Comparison of ENCODE assay signal across 16 cellular contexts in the genomic region with DNA sequence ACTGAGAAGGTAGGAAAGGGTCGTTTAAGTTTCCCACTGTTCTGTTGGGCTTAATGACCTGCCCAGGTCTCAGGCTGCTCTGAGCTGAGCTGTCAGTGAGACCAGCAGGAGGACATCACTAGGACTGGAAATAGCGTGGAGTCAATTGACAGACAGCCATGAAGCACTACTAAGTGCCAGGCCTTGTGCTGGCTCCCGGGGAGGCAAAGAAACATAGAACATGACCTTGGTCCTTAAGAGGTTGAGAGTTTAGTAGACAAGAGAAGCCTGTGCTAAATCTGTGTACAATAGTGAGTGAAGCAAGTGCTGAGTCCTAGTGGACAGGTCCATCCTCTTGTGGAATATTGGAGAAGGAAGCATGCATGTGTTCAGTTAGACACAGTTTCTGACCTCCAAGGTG.
DNase-seq lines count a peak whose midpoint lies in the region; ATAC-seq and TF ChIP-seq lines count a peak whose summit lies in the region.
"Had no signal": no experiment of that assay in that cellular context is flagged by ENCODE, and none has a peak within 500 bp of the region (broad histone marks: within the 10 kb centered on the region; RNA-seq: fewer than 3 reads in every experiment).

No MANE protein-coding gene starts in this region.

- H3K4me1 Mint-ChIP-seq in stimulated activated naive B cell treated with anti-CD40 and anti-IgM and Interleukin-4, amounts not matched to agents 10 μg/mL and 1 μg/mL and 100 μg/mL, for 72 hours: peaks cover 8% of the 10 kb centered on the region in 2 donors

- no peak overlapping the region for H2BK12ac ChIP-seq in neuronal stem cell (ENCODE audit: low read length)

- H3K36me3 Mint-ChIP-seq in stimulated activated naive B cell treated with anti-CD40 and anti-IgM and Interleukin-4, amounts not matched to agents 10 μg/mL and 1 μg/mL and 100 μg/mL, for 72 hours: no peaks in the 10 kb centered on the region
- H3K36me3 Mint-ChIP-seq: IgD-negative memory B cell had no signal

- POLR2A ChIA-PET in IMR-90 (lab: Charles Lee; ENCODE audit: unreplicated experiment): no interaction called here

- H3K4me2 ChIP-seq in IMR-90 (ENCODE audit: low read depth, low read length): no peak overlapping the region
- H3K4me2 ChIP-seq in neuronal stem cell (ENCODE audit: insufficient read depth, low read length, poor library complexity, severe bottlenecking): no peak overlapping the region
- H3K4me2 ChIP-seq: KMS-11 had no signal

- in situ Hi-C loops in IMR-90 (cut with MboI; ENCODE audit: low sequenced_read_pairs): loop anchor here (25.0 kb wide), 2 partner anchors 480 to 630 kb away; partner anchors contain the start of gene LRTM2

- H4K91ac ChIP-seq in IMR-90 (ENCODE audit: insufficient read depth, low read depth, low read length) (peak overlapping the region; percentile 28; the same call in 1 of the 2 replicates), neuronal stem cell (ENCODE audit: low read depth, low read length, poor library complexity) (no peak overlapping the region)

- H3K9me1 ChIP-seq in IMR-90 (ENCODE audit: insufficient read depth, low read length): peaks cover 28% of the 10 kb centered on the region

- no TSS peak for BruUV-seq in IMR-90 (replicated peaks; lab: Mats Ljungman, UMichigan)

- dilution Hi-C loops in IMR-90 (cut with HindIII; ENCODE audit: low sequenced_read_pairs, unreplicated experiment): no loop called here

- intact Hi-C loops in IMR-90 (cut with micrococcal nuclease): loop anchor here (1.0 kb wide), 1 partner anchor 41 kb away; no protein-coding TSS in a partner anchor
- intact Hi-C loops in right cardiac atrium (cut with DNase I): no loop called here

- H3K27me3 ChIP-seq in IMR-90 (ENCODE audit: control insufficient read depth, insufficient read depth, low read length): no peaks in the 10 kb centered on the region
- H3K27me3 ChIP-seq in cardiac muscle cell: no peaks in the 10 kb centered on the region
- H3K27me3 ChIP-seq in right cardiac atrium (ENCODE audit: control insufficient read depth, insufficient read depth): no peaks in the 10 kb centered on the region
- H3K27me3 ChIP-seq in neuronal stem cell (ENCODE audit: control insufficient read depth in 3 of 3, insufficient read depth in 3 of 3, low read depth in 1 of 3, low read length in 3 of 3): no peaks in the 10 kb centered on the region

- H3K4me3 Mint-ChIP-seq in stimulated activated naive B cell treated with anti-CD40 and anti-IgM and Interleukin-4, amounts not matched to agents 10 μg/mL and 1 μg/mL and 100 μg/mL, for 72 hours: no peak overlapping the region
- H3K4me3 Mint-ChIP-seq: CD4-positive, alpha-beta T cell; IgD-negative memory B cell had no signal

- H2AFZ ChIP-seq in IMR-90 (replicated peaks; ENCODE audit: low read length, poor library complexity) (no peak overlapping the region), neuronal stem cell (ENCODE audit: low read length) (no peak overlapping the region)

- no peak overlapping the region for H4K8ac ChIP-seq in IMR-90 (ENCODE audit: low read depth in 2 of 2, low read length in 2 of 2)
- H4K8ac ChIP-seq in neuronal stem cell (ENCODE audit: low read depth, low read length): no peak overlapping the region

- H2BK15ac ChIP-seq in IMR-90 (ENCODE audit: low read depth, low read length) (no peak overlapping the region), neuronal stem cell (ENCODE audit: low read length) (no peak overlapping the region)

- H3K14ac ChIP-seq in IMR-90 (replicated peaks; ENCODE audit: low read depth, low read length): peak overlapping the region; percentile 23
- no peak overlapping the region for H3K14ac ChIP-seq in neuronal stem cell (ENCODE audit: low read length)

- no peaks in the 10 kb centered on the region for H3K9me3 Mint-ChIP-seq in stimulated activated naive B cell treated with anti-CD40 and anti-IgM and Interleukin-4, amounts not matched to agents 10 μg/mL and 1 μg/mL and 100 μg/mL, for 72 hours
- H3K9me3 Mint-ChIP-seq: CD4-positive, alpha-beta T cell; IgD-negative memory B cell had no signal

- H4K20me1 ChIP-seq in IMR-90 (ENCODE audit: insufficient read depth, low read length): no peaks in the 10 kb centered on the region

- H3K4me1 ChIP-seq in IMR-90 (ENCODE audit: control insufficient read depth, insufficient read depth, low read length) (peaks cover 34% of the 10 kb centered on the region), cardiac muscle cell (ENCODE audit: low read depth) (peaks cover 65% of the 10 kb centered on the region), right cardiac atrium (ENCODE audit: control insufficient read depth, insufficient read depth, low read length) (peaks cover 41% of the 10 kb centered on the region), neuronal stem cell (ENCODE audit: control insufficient read depth in 2 of 2, insufficient read depth in 1 of 2, low read depth in 1 of 2, low read length in 2 of 2) (peaks cover 0 to 3% of the 10 kb centered on the region in 2 donors)

- TF ChIP-seq CTCF in IMR-90 (conservative IDR thresholded peaks at IDR 0.05; ENCODE audit: low read depth, low read length) (no peak), cardiac muscle cell (IDR thresholded peaks at IDR 0.05; ENCODE audit: low read depth, low read length) (no peak)

- no peak for DNase-seq in IMR-90
- DNase-seq in cardiac muscle cell (ENCODE audit: low read depth in 1 of 2, low spot score in 1 of 2): peak in 1 of 2 donors; percentile 66
- no peak for DNase-seq in right cardiac atrium
- no peak for DNase-seq in stimulated activated naive B cell treated with anti-CD40 and anti-IgM and Interleukin-4, amounts not matched to agents 10 μg/mL and 1 μg/mL and 100 μg/mL, for 72 hours
- DNase-seq in C1 segment of cervical spinal cord (lab: John Stamatoyannopoulos, UW): no peak
- no peak for DNase-seq in activated T-cell treated with anti-CD3 and anti-CD28 coated beads, Interleukin-2, amount 50 U/mL, for 48 hours
- DNase-seq in neuronal stem cell (ENCODE audit: low spot score): no peak
- DNase-seq: NCI-H1048, NCI-H446 treated with DMSO at 0.1 percent for 48 hours, SIG-M5 had no signal

- TF ChIP-seq POLR2A in IMR-90 (IDR thresholded peaks at IDR 0.05; ENCODE audit: low read depth, low read length): no peak

- peak overlapping the region; percentile 38 for H2BK120ac ChIP-seq in IMR-90 (ENCODE audit: low read depth, low read length)
- no peak overlapping the region for H2BK120ac ChIP-seq in neuronal stem cell (ENCODE audit: low read depth, low read length)

- CTCF ChIA-PET in IMR-90 (lab: Yijun Ruan, JAX): interaction anchor here (1.9 kb wide), 1 partner anchor 104 kb away, joined by 4 read pairs; no protein-coding TSS in a partner anchor

- H2BK5ac ChIP-seq in IMR-90 (ENCODE audit: low read depth, low read length, poor library complexity, severe bottlenecking) (no peak overlapping the region), neuronal stem cell (ENCODE audit: low read length) (no peak overlapping the region)

- H3K23ac ChIP-seq in IMR-90 (ENCODE audit: low read depth, low read length): no peak overlapping the region
- H3K23ac ChIP-seq in neuronal stem cell (ENCODE audit: low read depth, low read length, poor library complexity): no peak overlapping the region

- H4K5ac ChIP-seq in IMR-90 (ENCODE audit: low read depth, low read length): no peak overlapping the region

- no peaks in the 10 kb centered on the region for H3K9me3 ChIP-seq in IMR-90 (ENCODE audit: control insufficient read depth, insufficient read depth, low read length)
- no peaks in the 10 kb centered on the region for H3K9me3 ChIP-seq in cardiac muscle cell (ENCODE audit: low read depth)
- no peaks in the 10 kb centered on the region for H3K9me3 ChIP-seq in right cardiac atrium (ENCODE audit: control insufficient read depth, low read length)
- no peaks in the 10 kb centered on the region for H3K9me3 ChIP-seq in neuronal stem cell (replicated peaks in 1 of 2; ENCODE audit: control insufficient read depth in 2 of 2, insufficient read depth in 1 of 2, low read depth in 1 of 2, low read length in 2 of 2)

- H2AK5ac ChIP-seq in IMR-90 (ENCODE audit: low read depth, low read length): peak overlapping the region; percentile 68
- H2AK5ac ChIP-seq in neuronal stem cell (ENCODE audit: low read depth, low read length): no peak overlapping the region

- peaks cover 0 to 5% of the 10 kb centered on the region in 2 donors for H3K27me3 Mint-ChIP-seq in stimulated activated naive B cell treated with anti-CD40 and anti-IgM and Interleukin-4, amounts not matched to agents 10 μg/mL and 1 μg/mL and 100 μg/mL, for 72 hours

- peak overlapping the region; percentile 7 for H3K27ac Mint-ChIP-seq in stimulated activated naive B cell treated with anti-CD40 and anti-IgM and Interleukin-4, amounts not matched to agents 10 μg/mL and 1 μg/mL and 100 μg/mL, for 72 hours
- H3K27ac Mint-ChIP-seq: CD4-positive, alpha-beta T cell; IgD-negative memory B cell had no signal

- no peak overlapping the region for H3K56ac ChIP-seq in IMR-90 (ENCODE audit: extremely low read depth, insufficient read depth, low read length)

- no peaks in the 10 kb centered on the region for H3K36me3 ChIP-seq in IMR-90 (ENCODE audit: control insufficient read depth, insufficient read depth, low read length)
- no peaks in the 10 kb centered on the region for H3K36me3 ChIP-seq in cardiac muscle cell
- no peaks in the 10 kb centered on the region for H3K36me3 ChIP-seq in neuronal stem cell (replicated peaks in 1 of 2; ENCODE audit: control insufficient read depth in 2 of 2, insufficient read depth in 2 of 2, low read length in 2 of 2)

- H3K4me3 ChIP-seq in IMR-90 (ENCODE audit: insufficient read depth, low read depth, low read length) (no peak overlapping the region), cardiac muscle cell (no peak overlapping the region), right cardiac atrium (ENCODE audit: low read length) (no peak overlapping the region), neuronal stem cell (ENCODE audit: low read length in 2 of 2) (no peak overlapping the region)
- H3K4me3 ChIP-seq: SK-N-MC had no signal

- H3K9ac ChIP-seq in IMR-90 (ENCODE audit: low read depth, low read length) (no peak overlapping the region), neuronal stem cell (ENCODE audit: low read depth, low read length, poor library complexity) (no peak overlapping the region)
- H3K9ac ChIP-seq: KMS-11 had no signal

- H3K4ac ChIP-seq in IMR-90 (ENCODE audit: low read depth, low read length) (0 out of 2 replicates have a peak overlapping the region, but pooled peaks have one; percentile 17), neuronal stem cell (ENCODE audit: low read length) (no peak overlapping the region)

- H2AK9ac ChIP-seq in IMR-90 (replicated peaks; ENCODE audit: low read depth, low read length, poor library complexity): no peak overlapping the region

- TF ChIP-seq RAD21 in IMR-90 (IDR thresholded peaks at IDR 0.05; ENCODE audit: low read length): no peak

- H3K27ac ChIP-seq in IMR-90 (ENCODE audit: insufficient read depth, low read length): no peak overlapping the region
- H3K27ac ChIP-seq in cardiac muscle cell: peak overlapping the region; percentile 59
- H3K27ac ChIP-seq in right cardiac atrium (ENCODE audit: low read length): peak overlapping the region; percentile 39
- no peak overlapping the region for H3K27ac ChIP-seq in neuronal stem cell (replicated peaks; ENCODE audit: low read length)
- H3K27ac ChIP-seq: KMS-11, RWPE1 had no signal

- H3K18ac ChIP-seq in IMR-90 (ENCODE audit: low read depth, low read length) (no peak overlapping the region), neuronal stem cell (ENCODE audit: low read length) (no peak overlapping the region)

- peaks cover 0 to 19% of the 10 kb centered on the region in 2 experiments; a peak in 1 of 4 replicates for H3K79me1 ChIP-seq in IMR-90 (ENCODE audit: low read depth in 1 of 2, low read length in 2 of 2)
- no peaks in the 10 kb centered on the region for H3K79me1 ChIP-seq in neuronal stem cell (ENCODE audit: low read depth, low read length)

- ATAC-seq in IMR-90 (ENCODE audit: low read depth): no peak
- ATAC-seq in right cardiac atrium: no peak
- ATAC-seq in stimulated activated naive B cell treated with anti-CD40 and anti-IgM and Interleukin-4, amounts not matched to agents 10 μg/mL and 1 μg/mL and 100 μg/mL, for 72 hours (replicated peaks): no peak
- ATAC-seq in GM21526 (IDR thresholded peaks at IDR 0.05; ENCODE audit: low FRiP score, unreplicated experiment): no peak

- 83% methylated on average over 3 of the region's 3 CpGs; no CpG with 5 or more reads in 1 of the 2 experiments for WGBS in IMR-90 (ENCODE audit: extremely low coverage in 2 of 2, insufficient read length in 1 of 2), 2 experiments
- WGBS in right cardiac atrium: 66% methylated on average over 3 of the region's 3 CpGs
- no CpG with 5 or more reads among the region's 3 CpGs for WGBS in neuronal stem cell (ENCODE audit: extremely low coverage in 2 of 2, insufficient read length in 2 of 2, insufficient replicate concordance in 1 of 2), 2 donors

- H2BK20ac ChIP-seq in IMR-90 (ENCODE audit: low read depth, low read length): 0 out of 2 replicates have a peak overlapping the region, but pooled peaks have one; percentile 35

Comparison
In these comparisons a context has a peak if more than half of its experiments do, and no peak if none do; other contexts are left out.
1. H3K27ac ChIP-seq: peak in cardiac muscle cell (single experiment) and right cardiac atrium (single experiment); none in IMR-90 (single experiment) and neuronal stem cell (single experiment).